ENCODE assay signal across 12 cellular contexts in the genomic region with DNA sequence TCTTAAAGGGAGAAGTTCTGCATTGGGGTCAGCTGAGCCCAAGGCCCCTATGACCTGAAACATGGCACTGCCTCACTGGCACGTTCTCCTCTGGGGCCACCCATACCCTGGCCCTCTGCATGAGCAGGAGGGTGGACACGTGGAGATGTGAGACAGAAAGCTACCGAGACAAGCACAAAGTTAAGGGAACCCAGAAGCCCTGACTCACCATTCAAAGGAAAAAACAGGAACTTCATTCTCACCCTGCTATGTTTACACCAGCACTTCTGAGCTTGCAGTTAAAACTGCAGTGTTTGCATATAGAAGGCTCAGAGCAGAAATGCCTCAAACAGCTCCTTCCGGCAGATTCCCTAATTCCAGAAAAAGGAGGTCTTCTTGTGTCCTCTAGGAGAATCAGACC. TPM values are rescaled to one million over a fixed set of nuclear protein-coding genes. Genes with fewer than 3 reads are reported as not detected.
A peak's percentile ranks its signal among the peaks of the same experiment; 100 is the strongest.
DNase-seq lines count a peak whose midpoint lies in the region; ATAC-seq, FAIRE-seq and TF ChIP-seq lines count a peak whose summit lies in the region.
"Had no signal": no experiment of that assay in that cellular context is flagged by ENCODE, and none has a peak within 500 bp of the region (broad histone marks: within the 10 kb centered on the region; RNA-seq: fewer than 3 reads in every experiment).

No MANE protein-coding gene starts in this region.

- H3K27me3 ChIP-seq in HL-60 (ENCODE audit: insufficient read depth, poor library complexity, severe bottlenecking) (no peaks in the 10 kb centered on the region), endothelial cell of umbilical vein (ENCODE audit: control insufficient read depth in 2 of 2, insufficient read depth in 2 of 2, low read length in 2 of 2) (no peaks in the 10 kb centered on the region), pancreas (no peaks in the 10 kb centered on the region), brain microvascular endothelial cell (replicated peaks) (no peaks in the 10 kb centered on the region)

- in situ Hi-C loops in brain microvascular endothelial cell (cut with HindIII; ENCODE audit: low pct_ligation_motif_present, low sequenced_read_pairs), result no loop called here

- TF ChIP-seq POLR2A in endothelial cell of umbilical vein (IDR thresholded peaks at IDR 0.05; ENCODE audit: low read depth, low read length), result no peak

- intact Hi-C loops in endothelial cell of umbilical vein (cut with micrococcal nuclease), result no loop called here
- intact Hi-C loops in pancreas (cut with DNase I), result no loop called here

- dilution Hi-C loops in endothelial cell of umbilical vein (cut with MboI; ENCODE audit: extremely low pct_ligation_motif_present, low sequenced_read_pairs), result no loop called here

- H3K4me1 ChIP-seq in endothelial cell of umbilical vein (ENCODE audit: control insufficient read depth, extremely low read depth, insufficient read depth, low read length) (peaks cover 24% of the 10 kb centered on the region), pancreas (peaks cover 0 to 9% (median 0%) of the 10 kb centered on the region in 3 donors)

- FAIRE-seq in endothelial cell of umbilical vein (lab: Jason Lieb, UNC) (peak; percentile 67), pancreas (lab: Jason Lieb, UNC) (no peak), frontal cortex (lab: Jason Lieb, UNC) (no peak)
- FAIRE-seq: bronchial epithelial cell, GM18507 had no signal

- POLR2A ChIA-PET in endothelial cell of umbilical vein (lab: Charles Lee), result no interaction called here

- no peak overlapping the region for H3K4me3 ChIP-seq in HL-60 (replicated peaks; ENCODE audit: insufficient read depth, low read length)
- H3K4me3 ChIP-seq in endothelial cell of umbilical vein (replicated peaks in 1 of 3; ENCODE audit: insufficient read depth in 1 of 3, low read depth in 1 of 3, low read length in 3 of 3), result no peak overlapping the region
- no peak overlapping the region for H3K4me3 ChIP-seq in pancreas
- H3K4me3 ChIP-seq in brain microvascular endothelial cell (ENCODE audit: low read depth, low read length), result no peak overlapping the region

- H2AFZ ChIP-seq in endothelial cell of umbilical vein (ENCODE audit: low read depth, low read length), result no peak overlapping the region

- DNase-seq in HL-60 (ENCODE audit: low read depth in 1 of 2, low spot score in 1 of 2) (peak in 1 of 2 experiments; percentile 75), SIG-M5 treated with dmso at 0.1 percent for 504 hours (lab: John Stamatoyannopoulos, UW; ENCODE audit: unreplicated experiment) (peak; percentile 80), endothelial cell of umbilical vein (ENCODE audit: low read depth, low spot score) (peak; percentile 87), pancreas (no peak), NCI-H748 (lab: John Stamatoyannopoulos, UW; ENCODE audit: unreplicated experiment) (no peak), HT-29 (ENCODE audit: low spot score) (no peak), frontal cortex (ENCODE audit: low spot score in 2 of 2) (no peak), brain microvascular endothelial cell (no peak)
- DNase-seq: NCI-H1092 treated with DMSO at 0.1 percent for 48 hours had no signal

- H3K9me3 ChIP-seq in endothelial cell of umbilical vein (replicated peaks; ENCODE audit: control insufficient read depth, insufficient read depth, low read length) (no peaks in the 10 kb centered on the region), pancreas (no peaks in the 10 kb centered on the region)

- H3K27ac ChIP-seq in HL-60 (replicated peaks), result peak overlapping the region; percentile 44
- H3K27ac ChIP-seq in endothelial cell of umbilical vein (ENCODE audit: insufficient read depth, low read depth, low read length), result no peak overlapping the region
- no peak overlapping the region for H3K27ac ChIP-seq in pancreas
- H3K27ac ChIP-seq in brain microvascular endothelial cell, result no peak overlapping the region

- CTCF ChIA-PET in endothelial cell of umbilical vein (lab: Charles Lee), result interaction anchor here (0.9 to 4.1 kb wide), 4 partner anchors 10 to 126 kb away, joined by 3 to 29 read pairs (median 14); partner anchors contain the start of gene SSBP1

- no TSS peak for BruUV-seq in endothelial cell of umbilical vein (replicated peaks; lab: Mats Ljungman, UMichigan)

- H3K9me1 ChIP-seq in endothelial cell of umbilical vein (replicated peaks; ENCODE audit: control insufficient read depth, extremely low read depth, insufficient read depth, low read length), result no peaks in the 10 kb centered on the region

- H4K20me1 ChIP-seq in endothelial cell of umbilical vein (replicated peaks; ENCODE audit: control insufficient read depth, extremely low read depth, insufficient read depth, low read length), result no peaks in the 10 kb centered on the region

- no peak for TF ChIP-seq CTCF in HL-60 (IDR thresholded peaks at IDR 0.05; ENCODE audit: insufficient read depth, low read length)
- no peak for TF ChIP-seq CTCF in endothelial cell of umbilical vein (IDR thresholded peaks at IDR 0.05; ENCODE audit: extremely low read depth in 1 of 2, insufficient read depth in 1 of 2, low read depth in 1 of 2, low read length in 2 of 2)
- TF ChIP-seq CTCF in pancreas (IDR thresholded peaks at IDR 0.05), result no peak
- no peak for TF ChIP-seq CTCF in brain microvascular endothelial cell (IDR thresholded peaks at IDR 0.05; ENCODE audit: low read depth, low read length, missing control alignments)

- H3K36me3 ChIP-seq in endothelial cell of umbilical vein (ENCODE audit: control insufficient read depth in 2 of 2, extremely low read depth in 1 of 2, insufficient read depth in 2 of 2, low read length in 2 of 2) (peaks cover 14 to 19% of the 10 kb centered on the region in 2 experiments), pancreas (peaks cover 0 to 19% (median 6%) of the 10 kb centered on the region in 3 donors), brain microvascular endothelial cell (replicated peaks) (peaks cover 14% of the 10 kb centered on the region)

- no peak overlapping the region for H3K9ac ChIP-seq in endothelial cell of umbilical vein (replicated peaks; ENCODE audit: extremely low read depth, insufficient read depth, low read length)

- H3K79me2 ChIP-seq in endothelial cell of umbilical vein (ENCODE audit: control insufficient read depth, insufficient read depth, low read length), result no peaks in the 10 kb centered on the region

- 82 to 87% methylated on average over 4 of the region's 4 CpGs for WGBS in pancreas, 2 donors

- no peak overlapping the region for H3K4me2 ChIP-seq in endothelial cell of umbilical vein (ENCODE audit: insufficient read depth, low read length)

- peak in 3 of 4 donors; percentile 29 to 72 (median 56) for ATAC-seq in pancreas

TF ChIP-seq in endothelial cell of umbilical vein, 7 proteins besides CTCF, POLR2A, EP300 and RAD21:
- TF ChIP-seq GATA2 (IDR thresholded peaks at IDR 0.05; ENCODE audit: insufficient read depth, insufficient read length, low read depth, low read length) (no peak), POLR2AphosphoS5 (IDR thresholded peaks at IDR 0.05; ENCODE audit: insufficient read depth, low read depth, low read length) (no peak), MAX (IDR thresholded peaks at IDR 0.05; ENCODE audit: insufficient read depth, insufficient read length) (no peak), EZH2 (IDR thresholded peaks at IDR 0.05; ENCODE audit: borderline replicate concordance, low read depth, low read length, severe bottlenecking) (no peak), JUN (IDR thresholded peaks at IDR 0.05; ENCODE audit: borderline replicate concordance, insufficient read depth, insufficient read length, low read depth) (no peak), FOS (IDR thresholded peaks at IDR 0.05; ENCODE audit: borderline replicate concordance, insufficient read depth, low read length) (no peak), MYC (IDR thresholded peaks at IDR 0.05; ENCODE audit: low read depth, low read length) (no peak)
TF ChIP-seq in endothelial cell of umbilical vein: peak in this region for 0.

RNA-seq across cellular contexts. Expression of gene DENND11, which starts 41.7 kb away (rescaled TPM):
- total RNA-seq in endothelial cell of umbilical vein (25.9 and 35.0 TPM in 2 replicates), pancreas (10 to 100 TPM; 15.0 to 24.3 (median 18.4) TPM), frontal cortex (32.6 TPM)
- polyA plus RNA-seq in endothelial cell of umbilical vein (11.6 and 14.7 TPM in 2 replicates), pancreas (10 to 100 TPM in 1 of 2 donors, 1 to 10 TPM in 1; 5.1 to 10.9 TPM)
- polyA plus RNA-seq in endothelial cell of umbilical vein (2011; cell fraction: cytosol; rRNA removed), result 7.3 and 8.1 TPM in 2 replicates
- polyA plus RNA-seq in endothelial cell of umbilical vein (2011; cell fraction: nucleus; rRNA removed), result 84.5 and 86.0 TPM in 2 replicates
- polyA plus RNA-seq in endothelial cell of umbilical vein (2012), result 15.5 and 16.8 TPM in 2 replicates
- 52.3 and 52.7 TPM in 2 replicates for polyA minus RNA-seq in endothelial cell of umbilical vein
- polyA minus RNA-seq in endothelial cell of umbilical vein (2011; cell fraction: cytosol; rRNA and poly(A)+ RNA removed), result 2.9 TPM
- polyA minus RNA-seq in endothelial cell of umbilical vein (2011; cell fraction: nucleus; rRNA and poly(A)+ RNA removed), result 46.1 and 67.2 TPM in 2 replicates
- 19.6 and 20.4 TPM in 2 replicates for total RNA-seq in HT-29 (2014; rRNA removed; shearing (Covaris generic))

RNA-seq across cellular contexts. Expression of gene WEE2, which starts 47.9 kb away (rescaled TPM):
- total RNA-seq in endothelial cell of umbilical vein (not detected in 2 replicates), pancreas (under 1 TPM in 2 of 6 donors, not detected in 4; 0.12 to 0.19 TPM), frontal cortex (under 0.01 TPM)
- polyA plus RNA-seq in endothelial cell of umbilical vein (not detected in 2 replicates), pancreas (under 1 TPM in 1 of 2 donors, not detected in 1; 0.02 TPM)
- not detected in 2 replicates for polyA plus RNA-seq in endothelial cell of umbilical vein (2011; cell fraction: cytosol; rRNA removed)
- not detected in 2 replicates for polyA plus RNA-seq in endothelial cell of umbilical vein (2011; cell fraction: nucleus; rRNA removed)
- not detected in 2 replicates for polyA plus RNA-seq in endothelial cell of umbilical vein (2012)
- not detected in 2 replicates for polyA minus RNA-seq in endothelial cell of umbilical vein
- polyA minus RNA-seq in endothelial cell of umbilical vein (2011; cell fraction: cytosol; rRNA and poly(A)+ RNA removed), result not detected
- polyA minus RNA-seq in endothelial cell of umbilical vein (2011; cell fraction: nucleus; rRNA and poly(A)+ RNA removed), result not detected in 2 replicates
- 0.03 TPM in 1 of 2 replicates, not detected in the other for total RNA-seq in HT-29 (2014; rRNA removed; shearing (Covaris generic))
- total RNA-seq: bronchial epithelial cell, mesothelial cell of epicardium had no signal

Comparison
In these comparisons a context has a peak if more than half of its experiments do, and no peak if none do; other contexts are left out.
1. DNase-seq: peak in SIG-M5 treated with dmso at 0.1 percent for 504 hours (single experiment) and endothelial cell of umbilical vein (single experiment); none in pancreas (0 of 6), NCI-H748 (single experiment), HT-29 (single experiment), frontal cortex (0 of 2) and brain microvascular endothelial cell (single experiment).